In the genomic region with DNA sequence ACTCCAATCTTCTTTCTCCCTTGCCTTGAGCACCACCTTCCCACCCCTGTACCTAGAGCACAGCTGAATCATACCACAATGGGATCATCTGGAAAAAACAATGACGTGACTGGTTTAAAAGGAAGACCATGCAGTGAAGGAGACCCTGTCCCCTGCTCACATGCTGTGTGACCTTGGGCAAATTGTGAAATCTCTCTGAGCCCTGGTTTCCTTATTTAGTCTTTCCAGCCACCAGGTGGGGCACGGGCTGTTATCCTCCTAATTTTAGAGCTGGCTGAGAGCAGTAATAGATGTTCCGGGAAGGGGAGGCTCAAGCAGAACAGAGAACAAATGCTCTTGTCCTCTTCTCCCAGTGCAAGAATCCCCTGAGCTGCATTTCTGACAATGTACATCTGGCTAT, we compare ENCODE assay signal across 10 cellular contexts.
DNase-seq lines count a peak whose midpoint lies in the region; ATAC-seq, FAIRE-seq and TF ChIP-seq lines count a peak whose summit lies in the region.
"Had no signal": no experiment of that assay in that cellular context is flagged by ENCODE, and none has a peak within 500 bp of the region (broad histone marks: within the 10 kb centered on the region; RNA-seq: fewer than 3 reads in every experiment).

No MANE protein-coding gene starts in this region.

- POLR2A ChIA-PET in K562 (lab: Yijun Ruan, JAX) = interaction anchor here (1.1 kb wide), 1 partner anchor 132 kb away, joined by 4 read pairs; no protein-coding TSS in a partner anchor

- H3K4me3 Mint-ChIP-seq in type B pancreatic cell = no peak overlapping the region

- H3K4me1 Mint-ChIP-seq in type B pancreatic cell (ENCODE audit: unreplicated experiment) = no peaks in the 10 kb centered on the region

- FAIRE-seq in K562 (lab: Jason Lieb, UNC) = no peak

- TF ChIP-seq POLR2A in K562 (conservative IDR thresholded peaks at IDR 0.05) = no peak

- H4K20me1 ChIP-seq in K562 (replicated peaks; ENCODE audit: control insufficient read depth, insufficient read depth, low read length) (no peaks in the 10 kb centered on the region), hepatocyte (ENCODE audit: insufficient read depth, poor library complexity, severe bottlenecking) (no peaks in the 10 kb centered on the region)

- H3K4me1 ChIP-seq in K562 (replicated peaks in 1 of 2; ENCODE audit: control insufficient read depth in 2 of 2, insufficient read depth in 2 of 2, low read length in 2 of 2) (no peaks in the 10 kb centered on the region), hepatocyte (ENCODE audit: insufficient read depth) (no peaks in the 10 kb centered on the region)
- H3K4me1 ChIP-seq: lower lobe of right lung had no signal

- peaks cover 0 to 30% of the 10 kb centered on the region in 2 experiments; a peak in 3 of 5 replicates for H3K27me3 ChIP-seq in K562 (ENCODE audit: control insufficient read depth in 2 of 2, insufficient read depth in 2 of 2, low read length in 2 of 2)
- no peaks in the 10 kb centered on the region for H3K27me3 ChIP-seq in hepatocyte

- ATAC-seq in K562 = no peak; the same call in 1 of the 3 replicates
- ATAC-seq: lower lobe of right lung had no signal

- WGBS in K562 (ENCODE audit: insufficient coverage, low coverage, missing lambda C conversion rate) = 0% methylated on average over 3 of the region's 3 CpGs
- WGBS in hepatocyte (ENCODE audit: low lambda C conversion rate, missing lambda C conversion rate) = 57% methylated on average over 3 of the region's 3 CpGs

- H3K36me3 Mint-ChIP-seq in type B pancreatic cell = no peaks in the 10 kb centered on the region

- H3K4me2 ChIP-seq in K562 (ENCODE audit: insufficient read depth, low read length) (no peak overlapping the region), hepatocyte (no peak overlapping the region)
- H3K4me2 ChIP-seq: smooth muscle cell had no signal

- H3K36me3 ChIP-seq in K562 (ENCODE audit: control insufficient read depth, insufficient read depth, low read length) = no peaks in the 10 kb centered on the region
- no peaks in the 10 kb centered on the region for H3K36me3 ChIP-seq in hepatocyte (replicated peaks; ENCODE audit: insufficient read depth, low read depth)
- H3K36me3 ChIP-seq: lower lobe of right lung had no signal

- TF ChIP-seq CTCF in K562 (IDR thresholded peaks at IDR 0.05 in 2 of 3, conservative IDR thresholded peaks at IDR 0.05 in 1 of 3; ENCODE audit: insufficient read depth in 2 of 3, low read depth in 1 of 3, low read length in 3 of 3) = peak; percentile 12 to 35 (median 17); a peak in 2 of 6 replicates
- TF ChIP-seq CTCF in hepatocyte (IDR thresholded peaks at IDR 0.05; ENCODE audit: poor library complexity) = peak; percentile 32
- peak; percentile 44 for TF ChIP-seq CTCF in type B pancreatic cell (conservative IDR thresholded peaks at IDR 0.05)

- H3K79me2 ChIP-seq in K562 (ENCODE audit: control insufficient read depth, insufficient read depth, low read length) = no peaks in the 10 kb centered on the region
- H3K79me2 ChIP-seq in hepatocyte = no peaks in the 10 kb centered on the region

- no peaks in the 10 kb centered on the region for H3K9me3 ChIP-seq in K562 (replicated peaks; ENCODE audit: control insufficient read depth, insufficient read depth, low read depth, low read length)
- no peaks in the 10 kb centered on the region for H3K9me3 ChIP-seq in hepatocyte (ENCODE audit: low read depth)
- H3K9me3 ChIP-seq: lower lobe of right lung had no signal

- CTCF ChIA-PET in K562 (lab: Yijun Ruan, JAX; ENCODE audit: low intra/inter-chr PET ratio) = interaction anchor here (1.1 to 2.2 kb wide), 3 partner anchors 71 to 80 kb away, joined by 3 to 11 read pairs (median 3); no protein-coding TSS in a partner anchor

- no peak overlapping the region for H3K27ac Mint-ChIP-seq in type B pancreatic cell

- TF ChIP-seq RAD21 in K562 (CRISPR knock-in tag; conservative IDR thresholded peaks at IDR 0.05 in 1 of 2, IDR thresholded peaks at IDR 0.05 in 1 of 2) = peak in 1 of 2 experiments; percentile 43; a peak in 1 of 4 replicates

- intact Hi-C loops in K562 (cut with micrococcal nuclease) = no loop called here

- H2AFZ ChIP-seq in K562 (ENCODE audit: low read depth, low read length) (no peak overlapping the region), hepatocyte (no peak overlapping the region)

- no TSS peak for BruUV-seq in K562 (replicated peaks; lab: Mats Ljungman, UMichigan)

- TF ChIP-seq EP300 in K562 (IDR thresholded peaks at IDR 0.05; ENCODE audit: low read length) = no peak

- H3K27ac ChIP-seq in K562 (ENCODE audit: extremely low read depth, low read depth, low read length) = no peak overlapping the region
- H3K27ac ChIP-seq in hepatocyte = no peak overlapping the region
- H3K27ac ChIP-seq: lower lobe of right lung had no signal

- in situ Hi-C loops in K562 (cut with MboI) = no loop called here

- DNase-seq in SKM-1 treated with dmso at 0.1 percent for 144 hours (lab: John Stamatoyannopoulos, UW; ENCODE audit: unreplicated experiment) (peak; percentile 22), SKM-1 (lab: John Stamatoyannopoulos, UW; ENCODE audit: unreplicated experiment) (no peak), K562 (ENCODE audit: extremely low read depth in 1 of 4, low spot score in 3 of 4) (peak in 1 of 4 experiments; percentile 8), hepatocyte (ENCODE audit: low spot score) (peak; percentile 32), type B pancreatic cell (ENCODE audit: extremely low spot score, unreplicated experiment) (no peak), ecto neural progenitor cell (ENCODE audit: low spot score) (no peak), NCI-H526 (lab: John Stamatoyannopoulos, UW) (no peak)
- no peak for DNase-seq in activated CD4-positive, alpha-beta T cell treated with anti-CD3 and anti-CD28 coated beads, Interleukin-2, amount 50 U/mL, for 4 hours
- DNase-seq: lower lobe of right lung had no signal

- no peaks in the 10 kb centered on the region for H3K9me2 ChIP-seq in hepatocyte (replicated peaks; ENCODE audit: insufficient read depth)

- no peaks in the 10 kb centered on the region for H3K9me3 Mint-ChIP-seq in type B pancreatic cell

- H3K27me3 Mint-ChIP-seq in type B pancreatic cell = no peaks in the 10 kb centered on the region

- no peaks in the 10 kb centered on the region for H3K9me1 ChIP-seq in K562 (ENCODE audit: control insufficient read depth, insufficient read depth, low read length)

- H3K9ac ChIP-seq in K562 (ENCODE audit: insufficient read depth in 1 of 2, low read depth in 2 of 2, low read length in 2 of 2) = no peak overlapping the region

- H3K4me3 ChIP-seq in K562 (no peak overlapping the region), hepatocyte (no peak overlapping the region)
- H3K4me3 ChIP-seq: lower lobe of right lung, smooth muscle cell had no signal

TF ChIP-seq in K562, 482 proteins besides CTCF, POLR2A, EP300 and RAD21:
- no peak for TF ChIP-seq NR2F6 (CRISPR knock-in tag; IDR thresholded peaks at IDR 0.05)
- peak; percentile 89 for TF ChIP-seq ZFP36 (IDR thresholded peaks at IDR 0.05; ENCODE audit: low read depth, low read length, partially characterized antibody)
- TF ChIP-seq ZNF586 (CRISPR knock-in tag; conservative IDR thresholded peaks at IDR 0.05) = no peak
- no peak for TF ChIP-seq U2AF2 (optimal IDR thresholded peaks at IDR 0.05; ENCODE audit: low read depth, low read length)
- peak; percentile 9 for TF ChIP-seq RBM25 (IDR thresholded peaks at IDR 0.05; ENCODE audit: low read depth, low read length, severe bottlenecking)
- TF ChIP-seq CSDE1 (IDR thresholded peaks at IDR 0.05) = no peak
- TF ChIP-seq, protein P1, sequence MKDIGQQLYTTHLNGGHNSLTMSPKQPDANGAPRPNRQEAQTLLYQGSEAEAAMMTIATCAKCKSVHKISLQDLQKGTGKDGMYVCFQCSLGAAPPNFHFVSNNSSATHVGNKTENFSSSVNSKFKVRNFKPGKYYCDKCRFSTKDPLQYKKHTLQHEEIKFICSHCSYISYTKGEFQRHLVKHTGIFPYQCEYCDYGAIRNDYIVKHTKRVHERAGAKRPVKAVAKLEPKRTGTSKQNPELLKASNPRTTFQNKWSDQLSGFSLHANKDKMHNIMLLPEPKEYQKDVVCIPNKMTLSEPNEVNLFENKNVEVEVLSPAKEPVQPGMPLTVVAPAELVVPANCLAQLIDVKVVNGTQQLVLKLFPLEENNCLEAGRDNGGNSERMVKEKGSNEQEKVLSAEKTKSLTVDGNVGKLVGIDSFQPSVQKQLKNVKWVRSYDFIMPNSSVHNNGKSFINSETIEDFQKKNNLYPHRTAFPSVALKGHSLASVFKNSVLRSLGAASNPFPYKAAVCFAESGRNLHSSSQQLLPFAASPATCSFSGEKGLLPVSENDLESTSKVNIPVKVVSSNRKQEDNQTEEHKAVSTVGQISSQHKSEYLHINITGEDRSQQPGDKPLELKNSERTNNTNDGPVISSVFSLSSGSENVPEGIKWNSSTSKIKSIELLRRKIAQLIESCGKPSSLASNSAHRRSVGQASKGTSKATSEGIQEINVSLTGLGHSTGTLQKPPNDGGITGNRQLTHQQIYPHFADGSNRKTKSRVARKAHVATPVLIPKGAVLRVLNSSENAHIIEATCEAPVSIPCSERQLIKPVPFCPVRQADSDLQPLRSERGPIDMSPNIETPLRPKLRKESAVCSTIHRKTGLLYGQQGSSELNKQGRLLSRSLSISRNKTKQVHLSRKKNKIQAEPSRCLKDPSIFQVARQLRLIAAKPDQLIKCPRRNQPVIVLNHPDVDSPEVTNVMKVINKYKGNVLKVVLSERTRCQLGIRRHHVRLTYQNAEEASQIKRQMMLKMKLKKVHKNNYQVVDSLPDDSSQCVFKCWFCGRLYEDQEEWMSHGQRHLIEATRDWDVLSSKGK (CRISPR knock-in tag; IDR thresholded peaks at IDR 0.05) = no peak

Comparison
In these comparisons a context has a peak if more than half of its experiments do, and no peak if none do; other contexts are left out.
1. DNase-seq: peak in SKM-1 treated with dmso at 0.1 percent for 144 hours (single experiment) and hepatocyte (single experiment); none in SKM-1 (single experiment), type B pancreatic cell (single experiment), activated CD4-positive, alpha-beta T cell treated with anti-CD3 and anti-CD28 coated beads, Interleukin-2, amount 50 U/mL, for 4 hours (0 of 2), ecto neural progenitor cell (single experiment) and NCI-H526 (0 of 2).
2. Peak in every context shown above with its lines, with median percentiles within 50 percentile points of each other: CTCF ChIP-seq.